ENCODE assay signal across 9 cellular contexts in the genomic region with DNA sequence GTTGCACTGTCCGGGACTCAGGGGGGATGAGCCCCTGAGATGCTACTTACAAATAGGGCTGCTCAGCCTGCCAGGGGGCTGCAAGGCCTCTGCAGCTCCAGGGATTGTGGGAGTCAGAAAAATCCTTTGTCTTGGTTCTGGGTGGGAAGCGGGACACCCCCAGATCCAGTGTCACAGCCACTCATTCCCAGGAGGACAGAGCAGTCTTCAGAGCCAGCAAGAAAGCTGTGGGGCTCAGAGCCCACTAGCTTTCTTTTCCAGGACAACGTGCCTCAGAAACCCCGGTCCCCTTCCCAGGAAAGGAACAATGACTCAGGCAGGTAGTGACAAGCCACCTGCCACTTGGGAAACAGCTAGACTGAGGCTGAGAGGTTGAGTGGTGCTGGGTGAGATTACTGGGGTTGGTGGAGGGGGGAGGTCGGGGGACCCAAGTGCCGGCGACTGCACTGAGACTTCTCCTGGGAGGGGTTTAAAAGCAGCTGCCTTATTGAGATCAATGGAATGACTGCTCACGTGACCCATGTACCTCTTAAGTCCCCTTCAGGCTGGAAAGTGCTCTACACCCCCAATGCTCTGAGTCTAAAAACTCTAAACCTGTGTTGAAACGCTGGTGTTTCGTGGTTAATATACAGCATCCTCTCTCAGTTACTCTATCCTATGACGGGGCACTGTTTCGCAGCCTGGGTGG.
DNase-seq lines count a peak whose midpoint lies in the region; ATAC-seq and TF ChIP-seq lines count a peak whose summit lies in the region.
"Had no signal": no experiment of that assay in that cellular context is flagged by ENCODE, and none has a peak within 500 bp of the region (broad histone marks: within the 10 kb centered on the region; RNA-seq: fewer than 3 reads in every experiment).

No MANE protein-coding gene starts in this region.

- 76 to 87% methylated on average over 11 to 12 of the region's 12 CpGs for WGBS in body of pancreas, 2 donors

- peaks cover 41% of the 10 kb centered on the region for H3K4me1 ChIP-seq in body of pancreas

- H3K27ac ChIP-seq in body of pancreas, result peak overlapping the region in 1 of 4 donors; percentile 69

- intact Hi-C loops in body of pancreas (cut with DNase I), result loop anchor here (10.0 kb wide), 1 partner anchor 164 kb away; no protein-coding TSS in a partner anchor

- peak; percentile 66 for DNase-seq in activated CD4-positive, alpha-beta T cell treated with anti-CD3 and anti-CD28 coated beads for 48 hours
- DNase-seq in activated CD4-positive, alpha-beta T cell treated with anti-CD3 and anti-CD28 coated beads for 4 hours, result no peak
- DNase-seq in NCI-H345 (lab: John Stamatoyannopoulos, UW), result peak; percentile 71
- DNase-seq in cardiac fibroblast (ENCODE audit: low read depth in 2 of 2), result no peak
- peak; percentile 28 for DNase-seq in retina
- DNase-seq in KG1 (lab: John Stamatoyannopoulos, UW), result no peak
- DNase-seq in body of pancreas, result no peak
- no peak for DNase-seq in HEK293T (ENCODE audit: extremely low spot score)

- no peak for TF ChIP-seq POLR2A in body of pancreas (IDR thresholded peaks at IDR 0.05)

- no peaks in the 10 kb centered on the region for H3K27me3 ChIP-seq in body of pancreas

- H3K9me3 ChIP-seq in body of pancreas, result no peaks in the 10 kb centered on the region
- H3K9me3 ChIP-seq: lower lobe of right lung had no signal

- no peak for ATAC-seq in body of pancreas

- H3K4me3 ChIP-seq in cardiac fibroblast (replicated peaks in 1 of 2; ENCODE audit: low read depth in 2 of 2, low read length in 2 of 2), result no peak overlapping the region
- H3K4me3 ChIP-seq in body of pancreas, result no peak overlapping the region
- H3K4me3 ChIP-seq: lower lobe of right lung had no signal

- CTCF ChIA-PET in HEK293T (lab: Yijun Ruan, JAX), result interaction anchor here (0.6 to 2.7 kb wide), 9 partner anchors 85 to 212 kb away, joined by 3 to 10 read pairs (median 5); no protein-coding TSS in a partner anchor

- POLR2A ChIA-PET in HEK293T (lab: Yijun Ruan, JAX), result no interaction called here

- TF ChIP-seq CTCF in cardiac fibroblast (IDR thresholded peaks at IDR 0.05; ENCODE audit: low read depth, low read length) (peak; percentile 7), body of pancreas (IDR thresholded peaks at IDR 0.05) (no peak)

- peaks cover 0 to 3% of the 10 kb centered on the region in 2 donors for H3K36me3 ChIP-seq in body of pancreas (replicated peaks in 1 of 2; ENCODE audit: insufficient read depth in 1 of 2, low read depth in 2 of 2)

TF ChIP-seq in HEK293T, 16 proteins besides CTCF, POLR2A, EP300 and RAD21:
- no peak for TF ChIP-seq SP1 (IDR thresholded peaks at IDR 0.05)
- no peak for TF ChIP-seq SUZ12 (IDR thresholded peaks at IDR 0.05)
- no peak for TF ChIP-seq ZNF384 (IDR thresholded peaks at IDR 0.05)
- no peak for TF ChIP-seq L3MBTL2 (conservative IDR thresholded peaks at IDR 0.05)
- no peak for TF ChIP-seq FOXA1 (IDR thresholded peaks at IDR 0.05)
- no peak for TF ChIP-seq ARNT (IDR thresholded peaks at IDR 0.05)
TF ChIP-seq in HEK293T: peak in this region for 0.

Comparison
In these comparisons a context has a peak if more than half of its experiments do, and no peak if none do; other contexts are left out.
1. DNase-seq: peak in activated CD4-positive, alpha-beta T cell treated with anti-CD3 and anti-CD28 coated beads for 48 hours (single experiment), NCI-H345 (single experiment) and retina (single experiment); none in activated CD4-positive, alpha-beta T cell treated with anti-CD3 and anti-CD28 coated beads for 4 hours (0 of 2), cardiac fibroblast (0 of 2), KG1 (single experiment), body of pancreas (0 of 4) and HEK293T (single experiment).